In the genomic region with DNA sequence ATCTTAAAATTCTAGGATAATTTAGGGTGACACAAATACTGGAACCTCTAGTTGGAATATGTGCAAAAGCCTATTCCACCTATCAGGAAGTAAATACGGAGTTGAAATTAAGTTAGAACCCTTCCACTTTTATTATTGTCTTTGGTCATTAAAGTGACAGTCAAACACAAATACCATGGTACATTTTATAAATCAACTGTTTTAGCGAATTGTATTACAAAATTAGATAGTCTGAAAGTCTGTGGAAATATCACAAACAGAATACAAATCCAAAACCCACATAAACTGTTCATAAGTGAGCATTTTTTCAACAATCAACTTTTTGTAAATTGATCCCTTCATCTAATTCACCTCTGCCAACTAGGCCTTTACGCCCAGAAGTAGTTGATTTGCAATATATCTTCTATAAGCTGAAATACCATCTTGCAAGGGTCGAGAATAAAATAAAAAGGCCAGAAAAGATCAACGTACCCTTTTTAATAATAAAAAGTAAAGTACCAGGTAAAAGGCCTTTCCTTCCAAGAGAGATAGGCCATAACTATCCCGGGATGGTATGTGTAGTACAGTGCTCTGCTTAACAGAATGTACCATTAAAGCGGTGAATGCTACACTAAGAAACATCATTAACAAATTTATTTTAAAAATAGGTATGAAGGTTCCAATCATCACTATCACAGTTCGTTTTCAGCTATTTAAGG, we compare ENCODE assay signal across 8 cellular contexts. TPM values are rescaled to one million over a fixed set of nuclear protein-coding genes. Genes with fewer than 3 reads are reported as not detected.
DNase-seq lines count a peak whose midpoint lies in the region; ATAC-seq, FAIRE-seq and TF ChIP-seq lines count a peak whose summit lies in the region.

No MANE protein-coding gene starts in this region.

- DNase-seq in bronchial epithelial cell (ENCODE audit: low read depth) (peak; percentile 21), memory B cell (ENCODE audit: low spot score in 2 of 2) (no peak), frontal cortex (ENCODE audit: low spot score in 2 of 2) (no peak), COR-L47 (lab: John Stamatoyannopoulos, UW) (no peak)

- peaks cover 12% of the 10 kb centered on the region for H3K4me1 Mint-ChIP-seq in memory B cell

- peak overlapping the region; percentile 96 for H3K4me3 Mint-ChIP-seq in memory B cell

- peak overlapping the region; percentile 99 for H3K27ac Mint-ChIP-seq in memory B cell

- H3K27me3 ChIP-seq in HUES48 (ENCODE audit: control insufficient read depth, insufficient read depth, low read length) (no peaks in the 10 kb centered on the region), bronchial epithelial cell (ENCODE audit: control insufficient read depth, insufficient read depth, low read length) (no peaks in the 10 kb centered on the region)

- H3K9me3 ChIP-seq in HUES48 (ENCODE audit: control insufficient read depth, insufficient read depth, low read length): no peaks in the 10 kb centered on the region

- H3K27me3 Mint-ChIP-seq in memory B cell: no peaks in the 10 kb centered on the region

- H3K36me3 ChIP-seq in HUES48 (ENCODE audit: control insufficient read depth, insufficient read depth, low read length) (peaks cover 15% of the 10 kb centered on the region), bronchial epithelial cell (ENCODE audit: control insufficient read depth, insufficient read depth, low read length) (no peaks in the 10 kb centered on the region)

- TF ChIP-seq CTCF in C4-2B (conservative IDR thresholded peaks at IDR 0.05) (no peak), bronchial epithelial cell (IDR thresholded peaks at IDR 0.05; ENCODE audit: insufficient read depth, low read length, severe bottlenecking) (no peak)

- H3K27ac ChIP-seq in C4-2B (peak overlapping the region; percentile 97), HUES48 (ENCODE audit: low read depth, low read length) (peak overlapping the region; percentile 99)

- peaks cover 8% of the 10 kb centered on the region; the same call in 1 of the 2 replicates for H3K4me1 ChIP-seq in HUES48 (ENCODE audit: control insufficient read depth, insufficient read depth, low read length)

- FAIRE-seq in bronchial epithelial cell (lab: Jason Lieb, UNC): no peak
- FAIRE-seq in frontal cortex (lab: Jason Lieb, UNC): no peak

- peak overlapping the region; percentile 71 for H3K4me3 ChIP-seq in HUES48 (ENCODE audit: low read depth, low read length)
- H3K4me3 ChIP-seq in bronchial epithelial cell (ENCODE audit: low read depth, low read length): peak overlapping the region; percentile 96

- ATAC-seq in memory B cell (ENCODE audit: low read depth): no peak
- ATAC-seq in GM18502 (IDR thresholded peaks at IDR 0.05; ENCODE audit: poor library complexity, unreplicated experiment): no peak
- ATAC-seq in GM21447 (IDR thresholded peaks at IDR 0.05; ENCODE audit: unreplicated experiment): no peak

- H3K9ac ChIP-seq in HUES48 (ENCODE audit: low read depth, low read length): peak overlapping the region; percentile 76

- H3K9me3 Mint-ChIP-seq in memory B cell: no peaks in the 10 kb centered on the region

- H3K36me3 Mint-ChIP-seq in memory B cell: no peaks in the 10 kb centered on the region

RNA-seq across cellular contexts. Expression of gene USP34, which starts 1.3 kb away (rescaled TPM):
- total RNA-seq in bronchial epithelial cell (81.8 and 83.2 TPM in 2 replicates), frontal cortex (177 TPM)
